9 cellular contexts compared by ENCODE assay signal in the genomic region with DNA sequence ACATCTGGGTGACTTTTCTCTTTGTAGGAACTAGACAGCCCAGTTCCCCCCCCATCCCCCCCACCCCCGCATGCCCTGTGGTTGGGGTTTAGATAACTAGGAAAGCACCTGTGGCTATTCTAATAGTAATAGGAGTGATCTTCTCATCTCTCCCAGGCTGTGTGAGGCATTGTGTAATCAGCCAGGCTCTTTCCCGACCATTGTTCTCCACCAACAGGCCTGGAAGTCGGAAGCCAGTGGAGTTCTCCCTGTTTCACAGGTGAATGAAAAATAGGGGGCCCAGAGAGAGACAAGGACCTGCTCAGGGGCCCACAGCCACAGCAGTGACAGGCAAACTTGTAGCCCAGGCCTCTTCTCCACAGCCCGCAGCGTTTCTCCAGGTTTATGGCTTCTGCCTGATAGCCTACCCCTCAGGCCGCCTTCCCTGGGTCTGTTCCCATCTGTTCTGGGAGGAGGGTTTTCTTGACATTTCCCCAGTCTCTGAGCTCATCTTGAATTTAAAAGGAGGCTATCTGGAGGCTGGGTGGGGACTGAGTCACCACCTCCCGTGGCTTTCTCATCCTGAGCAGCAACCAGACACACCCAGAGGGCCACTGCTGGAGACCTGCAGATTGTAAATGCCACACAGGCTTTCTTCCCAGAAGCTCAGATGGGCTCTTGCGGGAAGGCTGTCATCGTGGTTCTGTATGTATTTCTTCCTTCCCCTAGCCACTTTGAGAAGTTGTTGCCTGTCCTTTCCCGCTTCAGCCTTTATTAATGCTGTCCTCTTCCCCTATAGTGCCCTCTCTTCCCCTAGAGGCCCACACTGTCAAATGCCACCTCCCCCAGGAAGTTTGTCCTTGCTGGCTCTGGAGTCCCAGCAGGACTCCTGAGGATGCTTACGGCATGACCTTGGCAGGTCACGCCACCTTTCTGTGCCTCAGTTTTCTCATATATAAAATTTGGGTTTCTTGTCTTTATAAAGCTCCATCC.
A peak's percentile ranks its signal among the peaks of the same experiment; 100 is the strongest.
DNase-seq lines count a peak whose midpoint lies in the region; ATAC-seq and TF ChIP-seq lines count a peak whose summit lies in the region.
"Had no signal": no experiment of that assay in that cellular context is flagged by ENCODE, and none has a peak within 500 bp of the region (broad histone marks: within the 10 kb centered on the region; RNA-seq: fewer than 3 reads in every experiment).

No MANE protein-coding gene starts in this region.

- ATAC-seq in CD4-positive, alpha-beta T cell (ENCODE audit: poor library complexity), result peak; percentile 9
- ATAC-seq in naive B cell (ENCODE audit: low read depth in 2 of 2) (no peak), HG03280 (IDR thresholded peaks at IDR 0.05; ENCODE audit: unreplicated experiment) (no peak)

- no peaks in the 10 kb centered on the region for H3K9me3 ChIP-seq in CD4-positive, alpha-beta T cell (ENCODE audit: control insufficient read depth, low read length)
- no peaks in the 10 kb centered on the region for H3K9me3 ChIP-seq in Loucy (ENCODE audit: insufficient read depth, low read depth, low read length)

- peaks cover 83% of the 10 kb centered on the region for H3K4me1 Mint-ChIP-seq in CD4-positive, alpha-beta T cell (ENCODE audit: low read depth)
- H3K4me1 Mint-ChIP-seq in naive B cell, result peaks cover 61 to 88% (median 81%) of the 10 kb centered on the region in 3 donors

- no peaks in the 10 kb centered on the region; the same call in 1 of the 2 replicates for H3F3A ChIP-seq in Loucy (ENCODE audit: low read depth)

- H3K27ac Mint-ChIP-seq in CD4-positive, alpha-beta T cell, result peak overlapping the region; percentile 84
- H3K27ac Mint-ChIP-seq in naive B cell, result peak overlapping the region in 5 of 6 donors; percentile 80 to 93 (median 82)

- H3K27ac ChIP-seq in CD4-positive, alpha-beta T cell (ENCODE audit: low read depth, low read length), result no peak overlapping the region
- H3K27ac ChIP-seq: HL-60 had no signal

- H3K4me2 ChIP-seq in Loucy (ENCODE audit: low read depth, low read length, poor library complexity, severe bottlenecking), result peak overlapping the region; percentile 54

- peaks cover 8% of the 10 kb centered on the region for H3K36me3 Mint-ChIP-seq in CD4-positive, alpha-beta T cell (ENCODE audit: low read depth)
- H3K36me3 Mint-ChIP-seq in naive B cell, result no peaks in the 10 kb centered on the region

- POLR2A ChIA-PET in CD4-positive, alpha-beta T cell (lab: Charles Lee), result interaction anchor here (0.7 to 2.5 kb wide), 5 partner anchors 26 to 511 kb away, joined by 3 to 11 read pairs (median 6); a partner anchor contains a TSS

- no peak overlapping the region for H3K4me3 ChIP-seq in Loucy (ENCODE audit: low read length, poor library complexity, severe bottlenecking)

- peaks cover 72% of the 10 kb centered on the region for H3K4me1 ChIP-seq in Loucy (ENCODE audit: insufficient read depth, low read length, poor library complexity, severe bottlenecking)

- CTCF ChIA-PET in CD4-positive, alpha-beta T cell (lab: Charles Lee), result interaction anchor here (1.1 to 1.8 kb wide), 3 partner anchors 26 to 140 kb away, joined by 3 to 5 read pairs (median 5); a partner anchor contains a TSS

- H3K79me2 ChIP-seq in Loucy (ENCODE audit: insufficient read depth, low read length), result peaks cover 77% of the 10 kb centered on the region

- DNase-seq in CD4-positive, alpha-beta T cell, result peak in 7 of 10 experiments; percentile 26 to 47 (median 31)
- peak; percentile 41 to 45 for DNase-seq in activated CD4-positive, alpha-beta T cell treated with anti-CD3 and anti-CD28 coated beads, Interleukin-2, amount 50 U/mL, for 4 hours
- peak; percentile 31 for DNase-seq in effector CD4-positive, alpha-beta T cell
- DNase-seq in naive B cell (no peak), ureter (ENCODE audit: low spot score) (peak; percentile 62), AML-193 (lab: John Stamatoyannopoulos, UW) (no peak)

- no peak overlapping the region for H2AFZ ChIP-seq in Loucy (ENCODE audit: low read length)

- no peaks in the 10 kb centered on the region for H3K27me3 Mint-ChIP-seq in CD4-positive, alpha-beta T cell
- no peaks in the 10 kb centered on the region for H3K27me3 Mint-ChIP-seq in naive B cell

- intact Hi-C loops in CD4-positive, alpha-beta T cell (cut with DNase I, micrococcal nuclease), result loop anchor here in 1 of 2 experiments (10.0 kb wide), 2 partner anchors 629 to 1791 kb away; a partner anchor contains a TSS

- H3K27me3 ChIP-seq in CD4-positive, alpha-beta T cell (ENCODE audit: control insufficient read depth, insufficient read depth, low read length), result no peaks in the 10 kb centered on the region
- no peaks in the 10 kb centered on the region for H3K27me3 ChIP-seq in Loucy (ENCODE audit: insufficient read depth, low read length, poor library complexity, severe bottlenecking)

- no peak for TF ChIP-seq CTCF in CD4-positive, alpha-beta T cell (IDR thresholded peaks at IDR 0.05)
- peak; percentile 20 for TF ChIP-seq CTCF in Loucy (conservative IDR thresholded peaks at IDR 0.05; ENCODE audit: low read length)

- no peaks in the 10 kb centered on the region for H3K36me3 ChIP-seq in Loucy (ENCODE audit: insufficient read depth, low read length)

- H3K9ac ChIP-seq in Loucy (ENCODE audit: low read depth, low read length, poor library complexity, severe bottlenecking), result no peak overlapping the region

- peaks cover 56% of the 10 kb centered on the region for H4K20me1 ChIP-seq in Loucy (ENCODE audit: insufficient read depth, low read length, poor library complexity, severe bottlenecking)

- H3K9me3 Mint-ChIP-seq in CD4-positive, alpha-beta T cell, result no peaks in the 10 kb centered on the region
- no peaks in the 10 kb centered on the region for H3K9me3 Mint-ChIP-seq in naive B cell

- H3K4me3 Mint-ChIP-seq in CD4-positive, alpha-beta T cell, result peak overlapping the region; percentile 82
- peak overlapping the region in 6 of 8 donors; percentile 25 to 82 (median 60) for H3K4me3 Mint-ChIP-seq in naive B cell

- H3K9me2 ChIP-seq in Loucy (replicated peaks; ENCODE audit: low read depth, low read length), result no peaks in the 10 kb centered on the region

Comparison
In these comparisons a context has a peak if more than half of its experiments do, and no peak if none do; other contexts are left out.
1. DNase-seq: peak in CD4-positive, alpha-beta T cell (7 of 10), activated CD4-positive, alpha-beta T cell treated with anti-CD3 and anti-CD28 coated beads, Interleukin-2, amount 50 U/mL, for 4 hours (2 of 2), effector CD4-positive, alpha-beta T cell (single experiment) and ureter (single experiment); none in naive B cell (single experiment) and AML-193 (0 of 2).